ENCODE assay signal across 1 cellular context in genomic region chr1:208207388-208208131, GRCh38.
TF ChIP-seq lines count a peak whose summit lies in the region.

No MANE protein-coding gene starts in this region.

TF ChIP-seq in GM23338, 12 proteins besides CTCF, POLR2A, EP300 and RAD21 (continued from another document):
- TF ChIP-seq ZNF462 (CRISPR knock-in tag; IDR thresholded peaks at IDR 0.05) (no peak), ZNF331 (CRISPR knock-in tag; IDR thresholded peaks at IDR 0.05; ENCODE audit: low read depth) (no peak), POLR2AphosphoS5 (IDR thresholded peaks at IDR 0.05; ENCODE audit: low read depth) (no peak), JUNB (IDR thresholded peaks at IDR 0.05; ENCODE audit: unreplicated experiment) (no peak), EZH2 (IDR thresholded peaks at IDR 0.05; ENCODE audit: low read depth, unreplicated experiment) (no peak), ZNF114 (CRISPR knock-in tag; IDR thresholded peaks at IDR 0.05) (no peak)
- TF ChIP-seq, protein P1, sequence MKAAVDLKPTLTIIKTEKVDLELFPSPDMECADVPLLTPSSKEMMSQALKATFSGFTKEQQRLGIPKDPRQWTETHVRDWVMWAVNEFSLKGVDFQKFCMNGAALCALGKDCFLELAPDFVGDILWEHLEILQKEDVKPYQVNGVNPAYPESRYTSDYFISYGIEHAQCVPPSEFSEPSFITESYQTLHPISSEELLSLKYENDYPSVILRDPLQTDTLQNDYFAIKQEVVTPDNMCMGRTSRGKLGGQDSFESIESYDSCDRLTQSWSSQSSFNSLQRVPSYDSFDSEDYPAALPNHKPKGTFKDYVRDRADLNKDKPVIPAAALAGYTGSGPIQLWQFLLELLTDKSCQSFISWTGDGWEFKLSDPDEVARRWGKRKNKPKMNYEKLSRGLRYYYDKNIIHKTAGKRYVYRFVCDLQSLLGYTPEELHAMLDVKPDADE (IDR thresholded peaks at IDR 0.05) = no peak
